In the genomic region with DNA sequence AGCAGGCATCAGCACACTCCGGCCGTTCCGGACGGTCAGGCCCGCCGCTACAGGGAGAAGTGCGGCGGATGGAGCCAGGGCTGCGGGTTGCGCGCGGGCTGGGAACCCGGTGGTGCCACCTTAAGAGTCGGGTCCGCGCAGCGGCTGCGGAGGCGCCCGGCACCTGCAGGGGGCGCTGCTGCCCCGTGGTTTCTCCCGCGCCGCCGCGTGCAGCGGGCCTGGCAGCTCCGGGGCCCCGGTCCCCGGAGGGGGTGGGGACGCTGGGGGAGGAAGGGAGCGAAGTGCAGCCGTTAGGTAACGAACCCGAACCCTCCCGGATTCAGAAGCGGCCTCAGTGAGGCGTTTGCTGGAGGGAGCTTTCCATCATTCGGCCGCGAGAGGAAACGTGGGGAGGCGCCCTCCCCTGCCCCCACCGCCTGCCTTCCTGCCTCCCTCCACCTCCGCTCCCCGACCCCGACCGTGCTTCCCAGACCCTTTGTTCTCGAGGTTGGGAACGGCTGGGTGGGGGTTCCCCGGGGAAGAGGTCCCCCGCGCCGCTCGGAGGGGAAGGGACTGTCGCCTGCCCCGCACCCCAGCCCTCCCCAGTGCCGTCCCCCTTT, we compare ENCODE assay signal across 8 cellular contexts. TPM values are rescaled to one million over a fixed set of nuclear protein-coding genes. Genes with fewer than 3 reads are reported as not detected.
A peak's percentile ranks its signal among the peaks of the same experiment; 100 is the strongest.
DNase-seq lines count a peak whose midpoint lies in the region; ATAC-seq, FAIRE-seq and TF ChIP-seq lines count a peak whose summit lies in the region.

No MANE protein-coding gene starts in this region.

- peaks cover 0 to 3% of the 10 kb centered on the region in 2 donors for H3K27me3 ChIP-seq in stomach smooth muscle (ENCODE audit: control insufficient read depth in 1 of 2, insufficient read depth in 2 of 2, low read length in 2 of 2)

- peak overlapping the region; percentile 21 to 56 for H3K9ac ChIP-seq in stomach smooth muscle (ENCODE audit: low read length in 2 of 2)

- DNase-seq in DMS53 (lab: John Stamatoyannopoulos, UW) (peak; percentile 93), HTR-8/SVneo (ENCODE audit: insufficient read length, low spot score) (peak; percentile 86), RCC 7860 (ENCODE audit: low spot score) (peak; percentile 73), fibroblast of villous mesenchyme (ENCODE audit: low read depth) (peak; percentile 78), neural crest cell (ENCODE audit: low read depth, low spot score) (peak; percentile 97)
- DNase-seq in activated effector memory CD4-positive, alpha-beta T cell treated with anti-CD3 and anti-CD28 coated beads, Interleukin-2, amount 50 U/mL, for 16 hours = peak; percentile 95

- peak overlapping the region; percentile 76 for H3K4me3 ChIP-seq in fibroblast of villous mesenchyme (ENCODE audit: low read depth, low read length)
- H3K4me3 ChIP-seq in stomach smooth muscle (ENCODE audit: low read length in 2 of 2) = peak overlapping the region; percentile 84 to 88

- peak overlapping the region; percentile 92 for H3K4me3 Mint-ChIP-seq in neural crest cell

- FAIRE-seq in HTR-8/SVneo (lab: Jason Lieb, UNC) (peak; percentile 86), RCC 7860 (lab: Jason Lieb, UNC) (no peak)

- H3K4me1 Mint-ChIP-seq in neural crest cell = peaks cover 55% of the 10 kb centered on the region

- H3K9me3 ChIP-seq in stomach smooth muscle (ENCODE audit: control insufficient read depth in 2 of 2, low read length in 2 of 2) = no peaks in the 10 kb centered on the region

- ATAC-seq in GM21367 (IDR thresholded peaks at IDR 0.05; ENCODE audit: unreplicated experiment) = peak; percentile 79

- no peaks in the 10 kb centered on the region for H3K9me3 Mint-ChIP-seq in neural crest cell

- H3K27ac Mint-ChIP-seq in neural crest cell (ENCODE audit: unreplicated experiment) = peak overlapping the region; percentile 96

- H3K36me3 ChIP-seq in stomach smooth muscle (ENCODE audit: control insufficient read depth in 2 of 2, insufficient read depth in 2 of 2, low read length in 2 of 2) = no peaks in the 10 kb centered on the region

- peaks cover 19% of the 10 kb centered on the region for H3K4me1 ChIP-seq in stomach smooth muscle (ENCODE audit: control insufficient read depth, insufficient read depth, low read length)

- peaks cover 2% of the 10 kb centered on the region for H3K36me3 Mint-ChIP-seq in neural crest cell (ENCODE audit: low read depth)

- H3K27ac ChIP-seq in stomach smooth muscle (ENCODE audit: low read length) = no peak overlapping the region

- peaks cover 3% of the 10 kb centered on the region for H3K27me3 Mint-ChIP-seq in neural crest cell (ENCODE audit: low read depth)

- TF ChIP-seq CTCF in fibroblast of villous mesenchyme (IDR thresholded peaks at IDR 0.05; ENCODE audit: insufficient read depth, low read depth, low read length) (peak; percentile 88), neural crest cell (conservative IDR thresholded peaks at IDR 0.05) (peak; percentile 99)

RNA-seq across cellular contexts. Expression of a gene that starts 29.7 kb away (rescaled TPM):
- total RNA-seq in fibroblast of villous mesenchyme = 0.32 and 0.43 TPM in 2 replicates
- 52.1 and 53.0 TPM in 2 replicates for total RNA-seq in neural crest cell

RNA-seq across cellular contexts. Expression of a gene that starts 38.2 kb away (rescaled TPM):
- total RNA-seq in fibroblast of villous mesenchyme (46.4 and 50.5 TPM in 2 replicates), neural crest cell (52.6 and 58.1 TPM in 2 replicates)

Comparison
In these comparisons a context has a peak if more than half of its experiments do, and no peak if none do; other contexts are left out.
1. RNA of a gene that starts 29.7 kb away (total RNA-seq): 52.1 to 53.0 TPM in neural crest cell; 0.32 to 0.43 TPM in fibroblast of villous mesenchyme; every median in the first group is over 10 times any median in the second.
2. Peak in every context shown above with its lines, with median percentiles within 50 percentile points of each other: DNase-seq.